In the genomic region with DNA sequence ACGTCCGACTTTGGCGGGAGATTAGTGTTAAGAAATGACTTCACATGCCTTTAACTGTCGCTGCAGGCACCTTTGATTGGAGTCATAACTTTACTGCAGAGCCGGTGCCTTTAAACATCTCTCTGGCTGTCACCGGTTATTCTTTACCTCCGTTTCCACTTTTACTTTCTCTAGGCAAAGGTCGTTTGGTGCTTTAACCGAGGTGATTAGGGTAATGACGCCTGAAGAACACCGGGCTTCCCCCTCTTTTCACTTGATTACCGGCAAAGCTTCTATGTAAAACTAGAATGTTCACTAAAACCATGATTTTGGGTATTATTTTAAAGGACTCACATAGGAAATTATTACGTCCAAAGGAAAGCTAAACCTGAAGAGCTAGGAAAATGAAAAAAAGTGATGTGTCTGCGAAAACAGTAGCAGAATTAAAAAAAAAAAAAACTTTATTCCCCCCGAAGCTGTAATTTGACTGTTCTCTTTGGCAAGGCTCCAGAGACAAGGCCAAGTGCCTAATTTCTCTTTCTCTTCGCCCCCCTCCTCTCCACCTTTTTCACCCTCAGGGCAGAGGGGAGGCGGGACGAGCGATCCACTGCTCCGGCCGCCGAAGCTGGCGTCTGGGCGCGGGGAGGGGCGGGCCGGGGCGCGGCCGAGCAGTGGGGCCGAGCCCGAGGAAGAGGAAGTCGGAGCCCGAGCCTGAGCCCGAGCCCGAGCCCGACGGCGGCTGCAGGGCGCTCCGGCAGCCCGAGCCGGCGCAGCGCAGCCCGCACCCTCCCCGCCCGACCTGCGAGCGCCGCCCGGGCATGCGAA, we compare ENCODE assay signal across 8 cellular contexts. TPM values are rescaled to one million over a fixed set of nuclear protein-coding genes. Genes with fewer than 3 reads are reported as not detected.
DNase-seq lines count a peak whose midpoint lies in the region; ATAC-seq and TF ChIP-seq lines count a peak whose summit lies in the region.

TSS of gene PLEKHG1 (plus strand) at position 687 of the 804 bp plus-strand sequence. CDS start 133,797 bp downstream, outside the sequence.

- TF ChIP-seq CTCF in left ventricle myocardium inferior (IDR thresholded peaks at IDR 0.05; ENCODE audit: borderline replicate concordance), result no peak
- peak in 1 of 4 experiments; percentile 9 for TF ChIP-seq CTCF in prostate gland (IDR thresholded peaks at IDR 0.05)

- intact Hi-C loops in left ventricle myocardium inferior (cut with micrococcal nuclease), result loop anchor here (10.0 kb wide), 2 partner anchors 175 to 215 kb away; no protein-coding TSS in a partner anchor
- intact Hi-C loops in prostate gland (cut with DNase I), result loop anchor here (5.0 kb wide), 2 partner anchors 177 to 213 kb away; no protein-coding TSS in a partner anchor

- DNase-seq in COLO668 (lab: John Stamatoyannopoulos, UW; ENCODE audit: unreplicated experiment) (peak; percentile 81), SW480 (ENCODE audit: low spot score) (peak; percentile 48), left ventricle myocardium inferior (peak; percentile 80), prostate gland (ENCODE audit: low spot score) (peak; percentile 39), globus pallidus (ENCODE audit: low spot score) (no peak)

- H3K36me3 ChIP-seq in left ventricle myocardium inferior, result no peaks in the 10 kb centered on the region
- H3K36me3 ChIP-seq in prostate gland, result no peaks in the 10 kb centered on the region

- peak; percentile 36 for TF ChIP-seq POLR2A in prostate gland (IDR thresholded peaks at IDR 0.05)

- 25% methylated on average over 31 of the region's 53 CpGs for WGBS in prostate gland

- ATAC-seq in GM19463 (IDR thresholded peaks at IDR 0.05; ENCODE audit: unreplicated experiment) (peak; percentile 67), HG03571 (IDR thresholded peaks at IDR 0.05; ENCODE audit: unreplicated experiment) (peak; percentile 73)

- peak within 1 kb of the TSS; percentile 29 for H3K27ac ChIP-seq in angular gyrus (ENCODE audit: low read depth, low read length)
- H3K27ac ChIP-seq in left ventricle myocardium inferior (replicated peaks), result peak within 1 kb of the TSS; percentile 94
- H3K27ac ChIP-seq in prostate gland, result peak within 1 kb of the TSS; percentile 35 to 65

- H3K9me3 ChIP-seq in left ventricle myocardium inferior (replicated peaks) (no peaks in the 10 kb centered on the region), prostate gland (no peaks in the 10 kb centered on the region)

- H3K27me3 ChIP-seq in left ventricle myocardium inferior (ENCODE audit: low read depth) (peaks cover 12% of the 10 kb centered on the region), prostate gland (replicated peaks; ENCODE audit: insufficient read depth) (no peaks in the 10 kb centered on the region)

- H3K4me3 ChIP-seq in left ventricle myocardium inferior (peak within 1 kb of the TSS; percentile 86), prostate gland (peak within 1 kb of the TSS; percentile 50 to 51)

- peaks cover 27% of the 10 kb centered on the region for H3K4me1 ChIP-seq in left ventricle myocardium inferior
- H3K4me1 ChIP-seq in prostate gland (replicated peaks), result no peaks in the 10 kb centered on the region

RNA-seq across cellular contexts. Expression of gene PLEKHG1, which starts in this region (rescaled TPM):
- total RNA-seq in left ventricle myocardium inferior (7.4 TPM), prostate gland (10 to 100 TPM in 1 of 2 donors, 1 to 10 TPM in 1; 4.9 to 65.4 TPM)

Comparison
In these comparisons a context has a peak if more than half of its experiments do, and no peak if none do; other contexts are left out.
1. H3K27ac ChIP-seq: peak in every context shown above with its lines; median percentile 94 in left ventricle myocardium inferior; 50 in prostate gland; 29 in angular gyrus.